In the genomic region with DNA sequence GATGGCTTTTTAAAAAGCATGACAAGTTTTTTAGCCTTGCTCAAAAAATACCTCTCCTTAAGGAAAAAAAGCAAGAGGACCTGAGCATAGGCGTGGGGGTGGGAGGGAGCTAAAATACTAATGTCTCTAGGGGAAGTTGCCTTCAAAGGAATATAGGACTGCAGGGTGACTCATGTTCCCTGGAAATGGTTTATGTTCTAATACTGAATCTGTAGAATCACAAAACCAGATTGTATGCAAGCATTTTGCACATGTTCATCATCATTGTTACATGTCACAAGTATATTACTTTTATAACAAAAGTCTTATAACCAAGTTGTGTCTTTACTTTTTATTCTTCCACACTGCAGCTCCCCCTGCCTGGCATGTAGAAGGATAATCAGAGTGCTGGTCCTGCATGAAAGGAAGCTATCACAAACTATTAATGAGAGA, we compare ENCODE assay signal across 14 cellular contexts. TPM values are rescaled to one million over a fixed set of nuclear protein-coding genes. Genes with fewer than 3 reads are reported as not detected.
DNase-seq lines count a peak whose midpoint lies in the region; ATAC-seq, FAIRE-seq and TF ChIP-seq lines count a peak whose summit lies in the region.
"Had no signal": no experiment of that assay in that cellular context is flagged by ENCODE, and none has a peak within 500 bp of the region (broad histone marks: within the 10 kb centered on the region; RNA-seq: fewer than 3 reads in every experiment).

No MANE protein-coding gene starts in this region.

- H3K27ac ChIP-seq in cardiac muscle cell (no peak overlapping the region), keratinocyte (ENCODE audit: control insufficient read depth, insufficient read depth, low read length) (no peak overlapping the region), uterus (peak overlapping the region; percentile 68 to 83)
- H3K27ac ChIP-seq: epithelial cell of prostate, upper lobe of left lung had no signal

- no peaks in the 10 kb centered on the region for H3K27me3 ChIP-seq in cardiac muscle cell
- H3K27me3 ChIP-seq in keratinocyte (ENCODE audit: control insufficient read depth, extremely low read depth, insufficient read depth, low read length) = no peaks in the 10 kb centered on the region
- no peaks in the 10 kb centered on the region for H3K27me3 ChIP-seq in uterus
- H3K27me3 ChIP-seq: BE2C, upper lobe of left lung had no signal

- H3K4me1 ChIP-seq in cardiac muscle cell (ENCODE audit: low read depth) (no peaks in the 10 kb centered on the region), keratinocyte (ENCODE audit: control insufficient read depth, extremely low read depth, insufficient read depth, low read length) (peaks cover 7% of the 10 kb centered on the region), uterus (peaks cover 0 to 8% of the 10 kb centered on the region in 2 donors)
- H3K4me1 ChIP-seq: BE2C had no signal

- no peaks in the 10 kb centered on the region for H3K9me3 ChIP-seq in cardiac muscle cell (ENCODE audit: low read depth)
- H3K9me3 ChIP-seq in keratinocyte (ENCODE audit: control insufficient read depth, low read depth, low read length) = no peaks in the 10 kb centered on the region
- no peaks in the 10 kb centered on the region for H3K9me3 ChIP-seq in uterus
- H3K9me3 ChIP-seq: BE2C, upper lobe of left lung had no signal

- H3K79me2 ChIP-seq in keratinocyte (ENCODE audit: control insufficient read depth, insufficient read depth, low read length) = no peaks in the 10 kb centered on the region

- TF ChIP-seq POLR2A in uterus (IDR thresholded peaks at IDR 0.05) = no peak

- dilution Hi-C loops in keratinocyte (cut with MboI; ENCODE audit: extremely low pct_ligation_motif_present, low sequenced_read_pairs) = no loop called here

- peak overlapping the region; percentile 10 for H3K4me2 ChIP-seq in keratinocyte (ENCODE audit: control insufficient read depth, extremely low read depth, insufficient read depth, low read depth, low read length)

- no peaks in the 10 kb centered on the region for H3K9me1 ChIP-seq in keratinocyte (ENCODE audit: control insufficient read depth, extremely low read depth, insufficient read depth, low read length)

- H2AFZ ChIP-seq in keratinocyte (ENCODE audit: control insufficient read depth, low read length) = no peak overlapping the region

- FAIRE-seq in keratinocyte (lab: Jason Lieb, UNC) = peak; percentile 17
- FAIRE-seq: GM12892 had no signal

- intact Hi-C loops in Right ventricle myocardium superior (cut with DNase I) (loop anchor here (10.0 kb wide), 1 partner anchor 94 kb away; no protein-coding TSS in a partner anchor), uterus (cut with DNase I; ENCODE audit: low total_unique reads) (no loop called here)

- H4K20me1 ChIP-seq in keratinocyte (ENCODE audit: control insufficient read depth, extremely low read depth, insufficient read depth, low read length) = no peaks in the 10 kb centered on the region

- H3K36me3 ChIP-seq in cardiac muscle cell = no peaks in the 10 kb centered on the region
- no peaks in the 10 kb centered on the region for H3K36me3 ChIP-seq in keratinocyte (ENCODE audit: control insufficient read depth in 2 of 2, extremely low read depth in 1 of 2, insufficient read depth in 2 of 2, low read length in 2 of 2)
- no peaks in the 10 kb centered on the region for H3K36me3 ChIP-seq in uterus
- H3K36me3 ChIP-seq: BE2C, upper lobe of left lung had no signal

- H3K4me3 ChIP-seq in cardiac muscle cell (no peak overlapping the region), keratinocyte (ENCODE audit: control insufficient read depth in 2 of 3, extremely low read depth in 1 of 3, insufficient read depth in 2 of 3, low read depth in 1 of 3, low read length in 3 of 3) (no peak overlapping the region), uterus (no peak overlapping the region)
- H3K4me3 ChIP-seq: upper lobe of left lung had no signal

- TF ChIP-seq CTCF in cardiac muscle cell (IDR thresholded peaks at IDR 0.05; ENCODE audit: low read depth, low read length) (peak; percentile 46), keratinocyte (optimal IDR thresholded peaks at IDR 0.05 in 1 of 3, IDR thresholded peaks at IDR 0.05 in 1 of 3, conservative IDR thresholded peaks at IDR 0.05 in 1 of 3; ENCODE audit: extremely low read depth in 1 of 3, insufficient read depth in 2 of 3, low read length in 3 of 3) (peak in 2 of 3 experiments; percentile 2 to 20), uterus (IDR thresholded peaks at IDR 0.05) (peak; percentile 34 to 69 (median 50))

- peak in 1 of 2 donors; percentile 77 for DNase-seq in cardiac muscle cell (ENCODE audit: low read depth in 1 of 2, low spot score in 1 of 2)
- no peak for DNase-seq in Right ventricle myocardium superior
- peak; percentile 36 for DNase-seq in astrocyte of the hippocampus (ENCODE audit: low read depth, low spot score)
- no peak for DNase-seq in keratinocyte (ENCODE audit: low read depth, low spot score)
- DNase-seq in uterus = no peak
- no peak for DNase-seq in GF-D8 (lab: John Stamatoyannopoulos, UW)
- DNase-seq: BE2C, midbrain, T-helper 17 cell had no signal

- no peak overlapping the region for H3K9ac ChIP-seq in keratinocyte (ENCODE audit: control insufficient read depth, extremely low read depth, insufficient read depth, low read length)

- no peak for ATAC-seq in Right ventricle myocardium superior (ENCODE audit: poor library complexity)
- ATAC-seq in HG02588 (IDR thresholded peaks at IDR 0.05; ENCODE audit: unreplicated experiment) = no peak
- ATAC-seq in HG02840 (IDR thresholded peaks at IDR 0.05; ENCODE audit: low FRiP score, unreplicated experiment) = no peak
- ATAC-seq: T-helper 17 cell had no signal

RNA-seq across cellular contexts. Expression of gene GPR135, which starts 36.6 kb away (rescaled TPM):
- 5.6 and 11.0 TPM in 2 replicates for total RNA-seq in cardiac muscle cell
- polyA plus RNA-seq in cardiac muscle cell = 1.7 and 4.0 TPM in 2 replicates
- 1.4 TPM for total RNA-seq in Right ventricle myocardium superior
- polyA plus RNA-seq in keratinocyte = 0.32 to 0.90 TPM (median 0.45 TPM) in 3 replicates
- polyA plus RNA-seq in keratinocyte (2011; ENCODE audit: low read depth) = 0.82 TPM
- polyA plus RNA-seq in keratinocyte (2011; cell fraction: cytosol; rRNA removed) = 0.06 and 0.18 TPM in 2 replicates
- polyA plus RNA-seq in keratinocyte (2011; cell fraction: nucleus; rRNA removed) = 2.8 and 3.4 TPM in 2 replicates
- polyA plus RNA-seq in keratinocyte (2012; ENCODE audit: low replicate concordance) = 0.29 and 0.58 TPM in 2 replicates
- 0.66 to 2.5 TPM (median 0.85 TPM) in 3 replicates for polyA minus RNA-seq in keratinocyte
- polyA minus RNA-seq in keratinocyte (2011; cell fraction: cytosol; rRNA and poly(A)+ RNA removed) = not detected
- polyA minus RNA-seq in keratinocyte (2011; cell fraction: nucleus; rRNA and poly(A)+ RNA removed) = 3.6 and 7.2 TPM in 2 replicates
- 10 to 100 TPM in 1 of 4 donors, 1 to 10 TPM in 3; 2.9 to 10.2 (median 4.5) TPM for total RNA-seq in uterus

RNA-seq across cellular contexts. Expression of gene L3HYPDH, which starts 55.6 kb away (rescaled TPM):
- total RNA-seq in cardiac muscle cell (29.4 and 37.8 TPM in 2 replicates), Right ventricle myocardium superior (9.1 TPM), uterus (10 to 100 TPM; 39.4 to 98.4 (median 71.7) TPM)
- polyA plus RNA-seq in cardiac muscle cell (22.1 and 29.4 TPM in 2 replicates), keratinocyte (21.6 to 37.5 TPM (median 28.9 TPM) in 3 replicates)
- 18.1 TPM for polyA plus RNA-seq in keratinocyte (2011; ENCODE audit: low read depth)
- polyA plus RNA-seq in keratinocyte (2011; cell fraction: cytosol; rRNA removed) = 9.7 and 13.3 TPM in 2 replicates
- polyA plus RNA-seq in keratinocyte (2011; cell fraction: nucleus; rRNA removed) = 66.4 and 104 TPM in 2 replicates
- 13.3 and 15.1 TPM in 2 replicates for polyA plus RNA-seq in keratinocyte (2012; ENCODE audit: low replicate concordance)
- 4.7 to 37.6 TPM (median 16.3 TPM) in 3 replicates for polyA minus RNA-seq in keratinocyte
- polyA minus RNA-seq in keratinocyte (2011; cell fraction: cytosol; rRNA and poly(A)+ RNA removed) = 9.4 TPM
- polyA minus RNA-seq in keratinocyte (2011; cell fraction: nucleus; rRNA and poly(A)+ RNA removed) = 42.8 and 59.3 TPM in 2 replicates

RNA-seq across cellular contexts. Expression of gene JKAMP, which starts 55.7 kb away (rescaled TPM):
- total RNA-seq in cardiac muscle cell (52.0 and 57.8 TPM in 2 replicates), Right ventricle myocardium superior (22.3 TPM), uterus (100 to 1,000 TPM in 1 of 4 donors, 10 to 100 TPM in 3; 31.9 to 110 (median 72.5) TPM)
- polyA plus RNA-seq in cardiac muscle cell (77.3 and 80.2 TPM in 2 replicates), keratinocyte (82.1 to 166 TPM (median 145 TPM) in 3 replicates)
- polyA plus RNA-seq in keratinocyte (2011; ENCODE audit: low read depth) = 3.3 TPM
- 59.0 and 137 TPM in 2 replicates for polyA plus RNA-seq in keratinocyte (2011; cell fraction: cytosol; rRNA removed)
- polyA plus RNA-seq in keratinocyte (2011; cell fraction: nucleus; rRNA removed) = 178 and 228 TPM in 2 replicates
- polyA plus RNA-seq in keratinocyte (2012; ENCODE audit: low replicate concordance) = 27.6 and 44.4 TPM in 2 replicates
- 62.0 to 103 TPM (median 95.9 TPM) in 3 replicates for polyA minus RNA-seq in keratinocyte
- 32.4 TPM for polyA minus RNA-seq in keratinocyte (2011; cell fraction: cytosol; rRNA and poly(A)+ RNA removed)
- 61.0 and 113 TPM in 2 replicates for polyA minus RNA-seq in keratinocyte (2011; cell fraction: nucleus; rRNA and poly(A)+ RNA removed)

Comparison
In these comparisons a context has a peak if more than half of its experiments do, and no peak if none do; other contexts are left out.
1. H3K27ac ChIP-seq: peak in uterus (2 of 2); none in cardiac muscle cell (single experiment) and keratinocyte (single experiment).
2. Peak in every context shown above with its lines, with median percentiles within 50 percentile points of each other: CTCF ChIP-seq.